In genomic region chr5:76528547-76529334, GRCh38 we compare ENCODE assay signal across 20 cellular contexts.
DNase-seq lines count a peak whose midpoint lies in the region; ATAC-seq and TF ChIP-seq lines count a peak whose summit lies in the region.
"Had no signal": no experiment of that assay in that cellular context is flagged by ENCODE, and none has a peak within 500 bp of the region (broad histone marks: within the 10 kb centered on the region; RNA-seq: fewer than 3 reads in every experiment).

No MANE protein-coding gene starts in this region.

- peaks cover 2% of the 10 kb centered on the region for H3K36me3 Mint-ChIP-seq in activated naive CD4-positive, alpha-beta T cell treated with anti-CD3 and anti-CD28 coated beads, Interleukin-2, amount 50 U/mL, for 24 hours
- peaks cover 9% of the 10 kb centered on the region for H3K36me3 Mint-ChIP-seq in activated T-helper 2 cell treated with anti-CD3 and anti-CD28 coated beads, Interferon-gamma antibody, Interleukin-2, Interleukin-4, amounts not matched to agents 10 μg/mL and 5 μg/mL and 100 μg/mL, durations not matched to agents 14 hours and 24 hours and 36 hours (ENCODE audit: low read depth)
- H3K36me3 Mint-ChIP-seq in GM23338 (ENCODE audit: low read depth): peaks cover 4% of the 10 kb centered on the region; the same call in 1 of the 3 replicates
- H3K36me3 Mint-ChIP-seq: neural progenitor cell; stimulated activated naive B cell treated with anti-CD40 and anti-IgM and Interleukin-4, amounts not matched to agents 10 μg/mL and 1 μg/mL and 100 μg/mL, for 72 hours had no signal

- H3K36me3 ChIP-seq in Loucy (ENCODE audit: insufficient read depth, low read length): no peaks in the 10 kb centered on the region
- H3K36me3 ChIP-seq in GM23338 (ENCODE audit: insufficient read depth): no peaks in the 10 kb centered on the region
- H3K36me3 ChIP-seq: neural progenitor cell, tibial nerve had no signal

- H3F3A ChIP-seq in Loucy (ENCODE audit: low read depth) (no peaks in the 10 kb centered on the region; the same call in 1 of the 2 replicates), GM23338 (replicated peaks; ENCODE audit: low read depth) (no peaks in the 10 kb centered on the region)

- H3K79me2 ChIP-seq in Loucy (ENCODE audit: insufficient read depth, low read length): peaks cover 69% of the 10 kb centered on the region
- peaks cover 18% of the 10 kb centered on the region; the same call in 1 of the 2 replicates for H3K79me2 ChIP-seq in GM23338 (replicated peaks; ENCODE audit: insufficient read depth)

- H3K27ac ChIP-seq in GM23338 (ENCODE audit: low read depth): no peak overlapping the region
- H3K27ac ChIP-seq: hepatocyte, HL-60, neural progenitor cell had no signal

- no peaks in the 10 kb centered on the region for H4K20me1 ChIP-seq in Loucy (ENCODE audit: insufficient read depth, low read length, poor library complexity, severe bottlenecking)
- no peaks in the 10 kb centered on the region for H4K20me1 ChIP-seq in GM23338 (replicated peaks; ENCODE audit: insufficient read depth)

- peak overlapping the region; percentile 28 for H3K4me3 Mint-ChIP-seq in activated naive CD4-positive, alpha-beta T cell treated with anti-CD3 and anti-CD28 coated beads, Interleukin-2, amount 50 U/mL, for 24 hours
- H3K4me3 Mint-ChIP-seq in activated T-helper 2 cell treated with anti-CD3 and anti-CD28 coated beads, Interferon-gamma antibody, Interleukin-2, Interleukin-4, amounts not matched to agents 10 μg/mL and 5 μg/mL and 100 μg/mL, durations not matched to agents 14 hours and 24 hours and 36 hours (ENCODE audit: low read depth): no peak overlapping the region
- no peak overlapping the region for H3K4me3 Mint-ChIP-seq in stimulated activated naive CD8-positive, alpha-beta T cell treated with anti-CD3 and anti-CD28 coated beads, Interleukin-15, amount 100 ng/mL, for 72 hours
- no peak overlapping the region for H3K4me3 Mint-ChIP-seq in GM23338
- H3K4me3 Mint-ChIP-seq: neural progenitor cell; stimulated activated naive B cell treated with anti-CD40 and anti-IgM and Interleukin-4, amounts not matched to agents 10 μg/mL and 1 μg/mL and 100 μg/mL, for 72 hours had no signal

- no peaks in the 10 kb centered on the region for H3K27me3 Mint-ChIP-seq in activated naive CD4-positive, alpha-beta T cell treated with anti-CD3 and anti-CD28 coated beads, Interleukin-2, amount 50 U/mL, for 24 hours
- no peaks in the 10 kb centered on the region for H3K27me3 Mint-ChIP-seq in activated T-helper 2 cell treated with anti-CD3 and anti-CD28 coated beads, Interferon-gamma antibody, Interleukin-2, Interleukin-4, amounts not matched to agents 10 μg/mL and 5 μg/mL and 100 μg/mL, durations not matched to agents 14 hours and 24 hours and 36 hours (ENCODE audit: low read depth)
- no peaks in the 10 kb centered on the region for H3K27me3 Mint-ChIP-seq in stimulated activated naive CD8-positive, alpha-beta T cell treated with anti-CD3 and anti-CD28 coated beads, Interleukin-15, amount 100 ng/mL, for 72 hours
- peaks cover 3% of the 10 kb centered on the region for H3K27me3 Mint-ChIP-seq in GM23338 (ENCODE audit: insufficient read depth, low read depth, poor library complexity)
- H3K27me3 Mint-ChIP-seq: stimulated activated naive B cell treated with anti-CD40 and anti-IgM and Interleukin-4, amounts not matched to agents 10 μg/mL and 1 μg/mL and 100 μg/mL, for 72 hours had no signal

- no peak overlapping the region for H3K9ac ChIP-seq in Loucy (ENCODE audit: low read depth, low read length, poor library complexity, severe bottlenecking)
- H3K9ac ChIP-seq: neural progenitor cell had no signal

- H3K4me1 ChIP-seq in Loucy (ENCODE audit: insufficient read depth, low read length, poor library complexity, severe bottlenecking) (peaks cover 78% of the 10 kb centered on the region), GM23338 (ENCODE audit: insufficient read depth) (peaks cover 53% of the 10 kb centered on the region)

- H3K27me3 ChIP-seq in Loucy (ENCODE audit: insufficient read depth, low read length, poor library complexity, severe bottlenecking) (no peaks in the 10 kb centered on the region), GM23338 (ENCODE audit: insufficient read depth) (no peaks in the 10 kb centered on the region)
- H3K27me3 ChIP-seq: hepatocyte, neural progenitor cell, tibial nerve had no signal

- H3K4me3 ChIP-seq in Loucy (ENCODE audit: low read length, poor library complexity, severe bottlenecking) (no peak overlapping the region), GM23338 (no peak overlapping the region)
- H3K4me3 ChIP-seq: hepatocyte, neural progenitor cell, tibial nerve had no signal

- intact Hi-C loops in activated T-helper 2 cell treated with anti-CD3 and anti-CD28 coated beads, Interferon-gamma antibody, Interleukin-2, Interleukin-4, amounts not matched to agents 10 μg/mL and 5 μg/mL and 100 μg/mL, durations not matched to agents 14 hours and 24 hours and 36 hours (cut with micrococcal nuclease): loop anchor here (2.0 kb wide), 1 partner anchor 14 kb away; no protein-coding TSS in a partner anchor

- peaks cover 63% of the 10 kb centered on the region for H3K4me1 Mint-ChIP-seq in activated naive CD4-positive, alpha-beta T cell treated with anti-CD3 and anti-CD28 coated beads, Interleukin-2, amount 50 U/mL, for 24 hours
- H3K4me1 Mint-ChIP-seq in activated T-helper 2 cell treated with anti-CD3 and anti-CD28 coated beads, Interferon-gamma antibody, Interleukin-2, Interleukin-4, amounts not matched to agents 10 μg/mL and 5 μg/mL and 100 μg/mL, durations not matched to agents 14 hours and 24 hours and 36 hours (ENCODE audit: low read depth): peaks cover 47% of the 10 kb centered on the region
- H3K4me1 Mint-ChIP-seq in stimulated activated naive CD8-positive, alpha-beta T cell treated with anti-CD3 and anti-CD28 coated beads, Interleukin-15, amount 100 ng/mL, for 72 hours: peaks cover 41% of the 10 kb centered on the region
- peaks cover 43% of the 10 kb centered on the region for H3K4me1 Mint-ChIP-seq in GM23338

- DNase-seq in activated naive CD4-positive, alpha-beta T cell (lab: John Stamatoyannopoulos, UW): no peak
- no peak for DNase-seq in activated T-helper 2 cell treated with anti-CD3 and anti-CD28 coated beads, Interferon-gamma antibody, Interleukin-2, Interleukin-4, amounts not matched to agents 10 μg/mL and 5 μg/mL and 100 μg/mL, durations not matched to agents 14 hours and 24 hours and 36 hours (ENCODE audit: low spot score)
- no peak for DNase-seq in stimulated activated naive CD8-positive, alpha-beta T cell treated with anti-CD3 and anti-CD28 coated beads, Interleukin-15, amount 100 ng/mL, for 72 hours
- no peak for DNase-seq in GM23338 (ENCODE audit: low spot score)
- DNase-seq: activated CD4-positive, alpha-beta T cell treated with anti-CD3 and anti-CD28 coated beads, Interleukin-2, amount 50 U/mL, for 48 hours; activated effector memory CD4-positive, alpha-beta T cell treated with Interleukin-2 at 50 U/mL for 16 hours; aorta; central memory CD4-positive, alpha-beta T cell; NCI-H1436; NCI-H524 treated with DMSO at 0.1 percent for 48 hours; stimulated activated naive B cell treated with anti-CD40 and anti-IgM and Interleukin-4, amounts not matched to agents 10 μg/mL and 1 μg/mL and 100 μg/mL, for 72 hours; SW 1271 had no signal

- no peaks in the 10 kb centered on the region for H3K9me3 ChIP-seq in Loucy (ENCODE audit: insufficient read depth, low read depth, low read length)
- H3K9me3 ChIP-seq: tibial nerve had no signal

- H3K9me2 ChIP-seq in Loucy (replicated peaks; ENCODE audit: low read depth, low read length): no peaks in the 10 kb centered on the region
- no peaks in the 10 kb centered on the region for H3K9me2 ChIP-seq in GM23338 (ENCODE audit: insufficient read depth)

- no peak overlapping the region for H2AFZ ChIP-seq in Loucy (ENCODE audit: low read length)
- no peak overlapping the region for H2AFZ ChIP-seq in GM23338
- H2AFZ ChIP-seq: hepatocyte, neural progenitor cell had no signal

- peak; percentile 73 for ATAC-seq in stimulated activated naive CD8-positive, alpha-beta T cell treated with anti-CD3 and anti-CD28 coated beads, Interleukin-15, amount 100 ng/mL, for 72 hours
- no peak for ATAC-seq in GM23338
- no peak for ATAC-seq in HG03378 (IDR thresholded peaks at IDR 0.05; ENCODE audit: unreplicated experiment)
- ATAC-seq: Right ventricle myocardium inferior; stimulated activated naive B cell treated with anti-CD40 and anti-IgM and Interleukin-4, amounts not matched to agents 10 μg/mL and 1 μg/mL and 100 μg/mL, for 72 hours had no signal

- H3K27ac Mint-ChIP-seq in activated naive CD4-positive, alpha-beta T cell treated with anti-CD3 and anti-CD28 coated beads, Interleukin-2, amount 50 U/mL, for 24 hours: peak overlapping the region; percentile 61
- H3K27ac Mint-ChIP-seq in activated T-helper 2 cell treated with anti-CD3 and anti-CD28 coated beads, Interferon-gamma antibody, Interleukin-2, Interleukin-4, amounts not matched to agents 10 μg/mL and 5 μg/mL and 100 μg/mL, durations not matched to agents 14 hours and 24 hours and 36 hours: peak overlapping the region; percentile 10
- H3K27ac Mint-ChIP-seq in stimulated activated naive CD8-positive, alpha-beta T cell treated with anti-CD3 and anti-CD28 coated beads, Interleukin-15, amount 100 ng/mL, for 72 hours: no peak overlapping the region
- no peak overlapping the region for H3K27ac Mint-ChIP-seq in GM23338
- H3K27ac Mint-ChIP-seq: neural progenitor cell; stimulated activated naive B cell treated with anti-CD40 and anti-IgM and Interleukin-4, amounts not matched to agents 10 μg/mL and 1 μg/mL and 100 μg/mL, for 72 hours had no signal

- H3K9me3 Mint-ChIP-seq in activated naive CD4-positive, alpha-beta T cell treated with anti-CD3 and anti-CD28 coated beads, Interleukin-2, amount 50 U/mL, for 24 hours: peaks cover 5% of the 10 kb centered on the region
- H3K9me3 Mint-ChIP-seq in activated T-helper 2 cell treated with anti-CD3 and anti-CD28 coated beads, Interferon-gamma antibody, Interleukin-2, Interleukin-4, amounts not matched to agents 10 μg/mL and 5 μg/mL and 100 μg/mL, durations not matched to agents 14 hours and 24 hours and 36 hours: no peaks in the 10 kb centered on the region
- no peaks in the 10 kb centered on the region for H3K9me3 Mint-ChIP-seq in stimulated activated naive CD8-positive, alpha-beta T cell treated with anti-CD3 and anti-CD28 coated beads, Interleukin-15, amount 100 ng/mL, for 72 hours
- H3K9me3 Mint-ChIP-seq in GM23338: peaks cover 4% of the 10 kb centered on the region; the same call in 1 of the 3 replicates

- H3K4me2 ChIP-seq in Loucy (ENCODE audit: low read depth, low read length, poor library complexity, severe bottlenecking) (peak overlapping the region; percentile 13), GM23338 (no peak overlapping the region)
- H3K4me2 ChIP-seq: hepatocyte, neural progenitor cell had no signal

- TF ChIP-seq CTCF in Loucy (conservative IDR thresholded peaks at IDR 0.05; ENCODE audit: low read length): peak; percentile 23; the same call in 1 of the 2 replicates
- 0 out of 4 replicates have a peak, but pooled peaks of 1 of the 2 experiments have one; percentile 6 for TF ChIP-seq CTCF in GM23338 (conservative IDR thresholded peaks at IDR 0.05; ENCODE audit: low read depth in 2 of 2)

TF ChIP-seq in GM23338, 12 proteins besides CTCF, POLR2A, EP300 and RAD21 (continues in another document):
- TF ChIP-seq ZNF114 (CRISPR knock-in tag; IDR thresholded peaks at IDR 0.05): no peak
- TF ChIP-seq POLR2AphosphoS5 (IDR thresholded peaks at IDR 0.05; ENCODE audit: low read depth): no peak
- TF ChIP-seq STAT1 (IDR thresholded peaks at IDR 0.05; ENCODE audit: unreplicated experiment): no peak

Comparison
In these comparisons a context has a peak if more than half of its experiments do, and no peak if none do; other contexts are left out.
1. H3K27ac Mint-ChIP-seq: peak in activated naive CD4-positive, alpha-beta T cell treated with anti-CD3 and anti-CD28 coated beads, Interleukin-2, amount 50 U/mL, for 24 hours (single experiment) and activated T-helper 2 cell treated with anti-CD3 and anti-CD28 coated beads, Interferon-gamma antibody, Interleukin-2, Interleukin-4, amounts not matched to agents 10 μg/mL and 5 μg/mL and 100 μg/mL, durations not matched to agents 14 hours and 24 hours and 36 hours (single experiment); none in stimulated activated naive CD8-positive, alpha-beta T cell treated with anti-CD3 and anti-CD28 coated beads, Interleukin-15, amount 100 ng/mL, for 72 hours (0 of 2) and GM23338 (single experiment).